ENCODE assay signal across 1 cellular context in genomic region chr20:52619101-52619500, GRCh38.
TF ChIP-seq lines count a peak whose summit lies in the region.

No MANE protein-coding gene starts in this region.

TF ChIP-seq in neural cell, 6 proteins besides CTCF, POLR2A, EP300 and RAD21:
- TF ChIP-seq, protein P1, sequence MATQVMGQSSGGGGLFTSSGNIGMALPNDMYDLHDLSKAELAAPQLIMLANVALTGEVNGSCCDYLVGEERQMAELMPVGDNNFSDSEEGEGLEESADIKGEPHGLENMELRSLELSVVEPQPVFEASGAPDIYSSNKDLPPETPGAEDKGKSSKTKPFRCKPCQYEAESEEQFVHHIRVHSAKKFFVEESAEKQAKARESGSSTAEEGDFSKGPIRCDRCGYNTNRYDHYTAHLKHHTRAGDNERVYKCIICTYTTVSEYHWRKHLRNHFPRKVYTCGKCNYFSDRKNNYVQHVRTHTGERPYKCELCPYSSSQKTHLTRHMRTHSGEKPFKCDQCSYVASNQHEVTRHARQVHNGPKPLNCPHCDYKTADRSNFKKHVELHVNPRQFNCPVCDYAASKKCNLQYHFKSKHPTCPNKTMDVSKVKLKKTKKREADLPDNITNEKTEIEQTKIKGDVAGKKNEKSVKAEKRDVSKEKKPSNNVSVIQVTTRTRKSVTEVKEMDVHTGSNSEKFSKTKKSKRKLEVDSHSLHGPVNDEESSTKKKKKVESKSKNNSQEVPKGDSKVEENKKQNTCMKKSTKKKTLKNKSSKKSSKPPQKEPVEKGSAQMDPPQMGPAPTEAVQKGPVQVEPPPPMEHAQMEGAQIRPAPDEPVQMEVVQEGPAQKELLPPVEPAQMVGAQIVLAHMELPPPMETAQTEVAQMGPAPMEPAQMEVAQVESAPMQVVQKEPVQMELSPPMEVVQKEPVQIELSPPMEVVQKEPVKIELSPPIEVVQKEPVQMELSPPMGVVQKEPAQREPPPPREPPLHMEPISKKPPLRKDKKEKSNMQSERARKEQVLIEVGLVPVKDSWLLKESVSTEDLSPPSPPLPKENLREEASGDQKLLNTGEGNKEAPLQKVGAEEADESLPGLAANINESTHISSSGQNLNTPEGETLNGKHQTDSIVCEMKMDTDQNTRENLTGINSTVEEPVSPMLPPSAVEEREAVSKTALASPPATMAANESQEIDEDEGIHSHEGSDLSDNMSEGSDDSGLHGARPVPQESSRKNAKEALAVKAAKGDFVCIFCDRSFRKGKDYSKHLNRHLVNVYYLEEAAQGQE (IDR thresholded peaks at IDR 0.05; ENCODE audit: borderline replicate concordance): no peak
- peak; percentile 54 for TF ChIP-seq SMC3 (conservative IDR thresholded peaks at IDR 0.05; ENCODE audit: poor library complexity)
- peak; percentile 40 for TF ChIP-seq TAF1 (IDR thresholded peaks at IDR 0.05; ENCODE audit: low read depth)
- peak; percentile 62 for TF ChIP-seq MXI1 (conservative IDR thresholded peaks at IDR 0.05; ENCODE audit: poor library complexity, severe bottlenecking)
- TF ChIP-seq POLR2AphosphoS5 (IDR thresholded peaks at IDR 0.05): peak; percentile 78
